ENCODE assay signal across 1 cellular context in the genomic region with DNA sequence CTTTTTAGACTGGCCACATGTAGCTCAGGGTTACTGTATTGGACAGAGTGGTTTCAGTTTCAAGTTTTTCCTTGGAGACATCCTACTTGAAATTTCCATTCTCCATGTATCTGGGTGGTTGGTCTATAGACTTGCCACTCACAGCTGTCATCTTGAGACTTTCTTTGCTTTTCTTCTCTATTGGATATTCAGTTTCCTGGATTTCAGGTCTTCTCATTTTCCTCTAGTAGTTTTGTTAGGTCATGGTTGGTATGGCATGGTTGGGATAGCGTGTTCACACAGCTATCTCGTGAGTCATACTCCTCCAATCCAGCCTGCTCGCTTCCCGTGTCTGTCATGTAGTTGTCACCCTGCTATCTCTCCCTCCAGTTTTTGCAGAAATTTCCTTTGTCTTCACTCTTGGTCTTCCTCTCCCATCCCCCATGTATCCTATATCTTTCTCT.
A peak's percentile ranks its signal among the peaks of the same experiment; 100 is the strongest.
TF ChIP-seq lines count a peak whose summit lies in the region.

No MANE protein-coding gene starts in this region.

TF ChIP-seq in K562, 482 proteins besides CTCF, POLR2A, EP300 and RAD21 (continued from another document and continues in another):
- TF ChIP-seq, protein P1, sequence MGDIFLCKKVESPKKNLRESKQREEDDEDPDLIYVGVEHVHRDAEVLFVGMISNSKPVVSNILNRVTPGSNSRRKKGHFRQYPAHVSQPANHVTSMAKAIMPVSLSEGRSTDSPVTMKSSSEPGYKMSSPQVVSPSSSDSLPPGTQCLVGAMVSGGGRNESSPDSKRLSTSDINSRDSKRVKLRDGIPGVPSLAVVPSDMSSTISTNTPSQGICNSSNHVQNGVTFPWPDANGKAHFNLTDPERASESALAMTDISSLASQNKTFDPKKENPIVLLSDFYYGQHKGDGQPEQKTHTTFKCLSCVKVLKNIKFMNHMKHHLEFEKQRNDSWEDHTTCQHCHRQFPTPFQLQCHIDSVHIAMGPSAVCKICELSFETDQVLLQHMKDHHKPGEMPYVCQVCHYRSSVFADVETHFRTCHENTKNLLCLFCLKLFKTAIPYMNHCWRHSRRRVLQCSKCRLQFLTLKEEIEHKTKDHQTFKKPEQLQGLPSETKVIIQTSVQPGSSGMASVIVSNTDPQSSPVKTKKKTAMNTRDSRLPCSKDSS (IDR thresholded peaks at IDR 0.05; ENCODE audit: low read depth, partially characterized antibody) = no peak
- TF ChIP-seq EZH2 (IDR thresholded peaks at IDR 0.05; ENCODE audit: borderline replicate concordance, low read depth, low read length) (no peak), MTA1 (IDR thresholded peaks at IDR 0.05; ENCODE audit: borderline replicate concordance) (peak; percentile 62; the same call in 1 of the 2 replicates), HDAC1 (IDR thresholded peaks at IDR 0.05) (peak in 1 of 2 experiments; percentile 92; a peak in 2 of 4 replicates), KLF13 (tag; IDR thresholded peaks at IDR 0.05; ENCODE audit: borderline replicate concordance, low read depth) (no peak), MCM5 (IDR thresholded peaks at IDR 0.05; ENCODE audit: low read depth) (no peak), STAT5A (IDR thresholded peaks at IDR 0.05; ENCODE audit: borderline replicate concordance, low read length) (no peak), ZBTB8A (IDR thresholded peaks at IDR 0.05; ENCODE audit: partially characterized antibody) (no peak), SRSF3 (IDR thresholded peaks at IDR 0.05; ENCODE audit: insufficient read depth, low read length) (no peak), SLC30A9 (CRISPR knock-in tag; IDR thresholded peaks at IDR 0.05) (no peak), TCF7L2 (IDR thresholded peaks at IDR 0.05; ENCODE audit: low read depth, low read length) (no peak), TCFL5 (CRISPR knock-in tag; conservative IDR thresholded peaks at IDR 0.05) (no peak), ZNF785 (CRISPR knock-in tag; IDR thresholded peaks at IDR 0.05) (no peak), RBM22 (IDR thresholded peaks at IDR 0.05; ENCODE audit: low read depth, low read length, poor library complexity, severe bottlenecking) (no peak), ZNF431 (CRISPR knock-in tag; IDR thresholded peaks at IDR 0.05) (no peak), HDAC2 (IDR thresholded peaks at IDR 0.05) (peak; percentile 79), RFX5 (IDR thresholded peaks at IDR 0.05; ENCODE audit: low read depth, low read length) (no peak), SP2 (IDR thresholded peaks at IDR 0.05; ENCODE audit: extremely low read depth, low read depth, low read length, poor library complexity, severe bottlenecking) (no peak), ZNF77 (CRISPR knock-in tag; IDR thresholded peaks at IDR 0.05) (no peak)
- TF ChIP-seq, protein P2, sequence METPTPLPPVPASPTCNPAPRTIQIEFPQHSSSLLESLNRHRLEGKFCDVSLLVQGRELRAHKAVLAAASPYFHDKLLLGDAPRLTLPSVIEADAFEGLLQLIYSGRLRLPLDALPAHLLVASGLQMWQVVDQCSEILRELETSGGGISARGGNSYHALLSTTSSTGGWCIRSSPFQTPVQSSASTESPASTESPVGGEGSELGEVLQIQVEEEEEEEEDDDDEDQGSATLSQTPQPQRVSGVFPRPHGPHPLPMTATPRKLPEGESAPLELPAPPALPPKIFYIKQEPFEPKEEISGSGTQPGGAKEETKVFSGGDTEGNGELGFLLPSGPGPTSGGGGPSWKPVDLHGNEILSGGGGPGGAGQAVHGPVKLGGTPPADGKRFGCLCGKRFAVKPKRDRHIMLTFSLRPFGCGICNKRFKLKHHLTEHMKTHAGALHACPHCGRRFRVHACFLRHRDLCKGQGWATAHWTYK (CRISPR knock-in tag; IDR thresholded peaks at IDR 0.05) = no peak
- TF ChIP-seq, protein P3, sequence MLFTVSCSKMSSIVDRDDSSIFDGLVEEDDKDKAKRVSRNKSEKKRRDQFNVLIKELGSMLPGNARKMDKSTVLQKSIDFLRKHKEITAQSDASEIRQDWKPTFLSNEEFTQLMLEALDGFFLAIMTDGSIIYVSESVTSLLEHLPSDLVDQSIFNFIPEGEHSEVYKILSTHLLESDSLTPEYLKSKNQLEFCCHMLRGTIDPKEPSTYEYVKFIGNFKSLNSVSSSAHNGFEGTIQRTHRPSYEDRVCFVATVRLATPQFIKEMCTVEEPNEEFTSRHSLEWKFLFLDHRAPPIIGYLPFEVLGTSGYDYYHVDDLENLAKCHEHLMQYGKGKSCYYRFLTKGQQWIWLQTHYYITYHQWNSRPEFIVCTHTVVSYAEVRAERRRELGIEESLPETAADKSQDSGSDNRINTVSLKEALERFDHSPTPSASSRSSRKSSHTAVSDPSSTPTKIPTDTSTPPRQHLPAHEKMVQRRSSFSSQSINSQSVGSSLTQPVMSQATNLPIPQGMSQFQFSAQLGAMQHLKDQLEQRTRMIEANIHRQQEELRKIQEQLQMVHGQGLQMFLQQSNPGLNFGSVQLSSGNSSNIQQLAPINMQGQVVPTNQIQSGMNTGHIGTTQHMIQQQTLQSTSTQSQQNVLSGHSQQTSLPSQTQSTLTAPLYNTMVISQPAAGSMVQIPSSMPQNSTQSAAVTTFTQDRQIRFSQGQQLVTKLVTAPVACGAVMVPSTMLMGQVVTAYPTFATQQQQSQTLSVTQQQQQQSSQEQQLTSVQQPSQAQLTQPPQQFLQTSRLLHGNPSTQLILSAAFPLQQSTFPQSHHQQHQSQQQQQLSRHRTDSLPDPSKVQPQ (CRISPR knock-in tag; IDR thresholded peaks at IDR 0.05; ENCODE audit: borderline replicate concordance) = no peak
- TF ChIP-seq, protein P4, sequence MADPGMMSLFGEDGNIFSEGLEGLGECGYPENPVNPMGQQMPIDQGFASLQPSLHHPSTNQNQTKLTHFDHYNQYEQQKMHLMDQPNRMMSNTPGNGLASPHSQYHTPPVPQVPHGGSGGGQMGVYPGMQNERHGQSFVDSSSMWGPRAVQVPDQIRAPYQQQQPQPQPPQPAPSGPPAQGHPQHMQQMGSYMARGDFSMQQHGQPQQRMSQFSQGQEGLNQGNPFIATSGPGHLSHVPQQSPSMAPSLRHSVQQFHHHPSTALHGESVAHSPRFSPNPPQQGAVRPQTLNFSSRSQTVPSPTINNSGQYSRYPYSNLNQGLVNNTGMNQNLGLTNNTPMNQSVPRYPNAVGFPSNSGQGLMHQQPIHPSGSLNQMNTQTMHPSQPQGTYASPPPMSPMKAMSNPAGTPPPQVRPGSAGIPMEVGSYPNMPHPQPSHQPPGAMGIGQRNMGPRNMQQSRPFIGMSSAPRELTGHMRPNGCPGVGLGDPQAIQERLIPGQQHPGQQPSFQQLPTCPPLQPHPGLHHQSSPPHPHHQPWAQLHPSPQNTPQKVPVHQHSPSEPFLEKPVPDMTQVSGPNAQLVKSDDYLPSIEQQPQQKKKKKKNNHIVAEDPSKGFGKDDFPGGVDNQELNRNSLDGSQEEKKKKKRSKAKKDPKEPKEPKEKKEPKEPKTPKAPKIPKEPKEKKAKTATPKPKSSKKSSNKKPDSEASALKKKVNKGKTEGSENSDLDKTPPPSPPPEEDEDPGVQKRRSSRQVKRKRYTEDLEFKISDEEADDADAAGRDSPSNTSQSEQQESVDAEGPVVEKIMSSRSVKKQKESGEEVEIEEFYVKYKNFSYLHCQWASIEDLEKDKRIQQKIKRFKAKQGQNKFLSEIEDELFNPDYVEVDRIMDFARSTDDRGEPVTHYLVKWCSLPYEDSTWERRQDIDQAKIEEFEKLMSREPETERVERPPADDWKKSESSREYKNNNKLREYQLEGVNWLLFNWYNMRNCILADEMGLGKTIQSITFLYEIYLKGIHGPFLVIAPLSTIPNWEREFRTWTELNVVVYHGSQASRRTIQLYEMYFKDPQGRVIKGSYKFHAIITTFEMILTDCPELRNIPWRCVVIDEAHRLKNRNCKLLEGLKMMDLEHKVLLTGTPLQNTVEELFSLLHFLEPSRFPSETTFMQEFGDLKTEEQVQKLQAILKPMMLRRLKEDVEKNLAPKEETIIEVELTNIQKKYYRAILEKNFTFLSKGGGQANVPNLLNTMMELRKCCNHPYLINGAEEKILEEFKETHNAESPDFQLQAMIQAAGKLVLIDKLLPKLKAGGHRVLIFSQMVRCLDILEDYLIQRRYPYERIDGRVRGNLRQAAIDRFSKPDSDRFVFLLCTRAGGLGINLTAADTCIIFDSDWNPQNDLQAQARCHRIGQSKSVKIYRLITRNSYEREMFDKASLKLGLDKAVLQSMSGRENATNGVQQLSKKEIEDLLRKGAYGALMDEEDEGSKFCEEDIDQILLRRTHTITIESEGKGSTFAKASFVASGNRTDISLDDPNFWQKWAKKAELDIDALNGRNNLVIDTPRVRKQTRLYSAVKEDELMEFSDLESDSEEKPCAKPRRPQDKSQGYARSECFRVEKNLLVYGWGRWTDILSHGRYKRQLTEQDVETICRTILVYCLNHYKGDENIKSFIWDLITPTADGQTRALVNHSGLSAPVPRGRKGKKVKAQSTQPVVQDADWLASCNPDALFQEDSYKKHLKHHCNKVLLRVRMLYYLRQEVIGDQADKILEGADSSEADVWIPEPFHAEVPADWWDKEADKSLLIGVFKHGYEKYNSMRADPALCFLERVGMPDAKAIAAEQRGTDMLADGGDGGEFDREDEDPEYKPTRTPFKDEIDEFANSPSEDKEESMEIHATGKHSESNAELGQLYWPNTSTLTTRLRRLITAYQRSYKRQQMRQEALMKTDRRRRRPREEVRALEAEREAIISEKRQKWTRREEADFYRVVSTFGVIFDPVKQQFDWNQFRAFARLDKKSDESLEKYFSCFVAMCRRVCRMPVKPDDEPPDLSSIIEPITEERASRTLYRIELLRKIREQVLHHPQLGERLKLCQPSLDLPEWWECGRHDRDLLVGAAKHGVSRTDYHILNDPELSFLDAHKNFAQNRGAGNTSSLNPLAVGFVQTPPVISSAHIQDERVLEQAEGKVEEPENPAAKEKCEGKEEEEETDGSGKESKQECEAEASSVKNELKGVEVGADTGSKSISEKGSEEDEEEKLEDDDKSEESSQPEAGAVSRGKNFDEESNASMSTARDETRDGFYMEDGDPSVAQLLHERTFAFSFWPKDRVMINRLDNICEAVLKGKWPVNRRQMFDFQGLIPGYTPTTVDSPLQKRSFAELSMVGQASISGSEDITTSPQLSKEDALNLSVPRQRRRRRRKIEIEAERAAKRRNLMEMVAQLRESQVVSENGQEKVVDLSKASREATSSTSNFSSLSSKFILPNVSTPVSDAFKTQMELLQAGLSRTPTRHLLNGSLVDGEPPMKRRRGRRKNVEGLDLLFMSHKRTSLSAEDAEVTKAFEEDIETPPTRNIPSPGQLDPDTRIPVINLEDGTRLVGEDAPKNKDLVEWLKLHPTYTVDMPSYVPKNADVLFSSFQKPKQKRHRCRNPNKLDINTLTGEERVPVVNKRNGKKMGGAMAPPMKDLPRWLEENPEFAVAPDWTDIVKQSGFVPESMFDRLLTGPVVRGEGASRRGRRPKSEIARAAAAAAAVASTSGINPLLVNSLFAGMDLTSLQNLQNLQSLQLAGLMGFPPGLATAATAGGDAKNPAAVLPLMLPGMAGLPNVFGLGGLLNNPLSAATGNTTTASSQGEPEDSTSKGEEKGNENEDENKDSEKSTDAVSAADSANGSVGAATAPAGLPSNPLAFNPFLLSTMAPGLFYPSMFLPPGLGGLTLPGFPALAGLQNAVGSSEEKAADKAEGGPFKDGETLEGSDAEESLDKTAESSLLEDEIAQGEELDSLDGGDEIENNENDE (IDR thresholded peaks at IDR 0.05; ENCODE audit: low read depth, low read length) = no peak
- TF ChIP-seq, protein P5, sequence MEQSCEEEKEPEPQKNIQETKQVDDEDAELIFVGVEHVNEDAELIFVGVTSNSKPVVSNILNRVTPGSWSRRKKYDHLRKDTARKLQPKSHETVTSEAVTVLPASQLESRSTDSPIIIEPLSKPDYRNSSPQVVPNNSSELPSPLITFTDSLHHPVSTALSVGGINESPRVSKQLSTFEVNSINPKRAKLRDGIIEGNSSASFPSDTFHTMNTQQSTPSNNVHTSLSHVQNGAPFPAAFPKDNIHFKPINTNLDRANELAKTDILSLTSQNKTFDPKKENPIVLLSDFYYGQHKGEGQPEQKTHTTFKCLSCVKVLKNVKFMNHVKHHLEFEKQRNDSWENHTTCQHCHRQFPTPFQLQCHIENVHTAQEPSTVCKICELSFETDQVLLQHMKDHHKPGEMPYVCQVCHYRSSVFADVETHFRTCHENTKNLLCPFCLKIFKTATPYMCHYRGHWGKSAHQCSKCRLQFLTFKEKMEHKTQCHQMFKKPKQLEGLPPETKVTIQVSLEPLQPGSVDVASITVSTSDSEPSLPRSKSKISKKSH (CRISPR knock-in tag; IDR thresholded peaks at IDR 0.05) = no peak
- TF ChIP-seq, protein P6, sequence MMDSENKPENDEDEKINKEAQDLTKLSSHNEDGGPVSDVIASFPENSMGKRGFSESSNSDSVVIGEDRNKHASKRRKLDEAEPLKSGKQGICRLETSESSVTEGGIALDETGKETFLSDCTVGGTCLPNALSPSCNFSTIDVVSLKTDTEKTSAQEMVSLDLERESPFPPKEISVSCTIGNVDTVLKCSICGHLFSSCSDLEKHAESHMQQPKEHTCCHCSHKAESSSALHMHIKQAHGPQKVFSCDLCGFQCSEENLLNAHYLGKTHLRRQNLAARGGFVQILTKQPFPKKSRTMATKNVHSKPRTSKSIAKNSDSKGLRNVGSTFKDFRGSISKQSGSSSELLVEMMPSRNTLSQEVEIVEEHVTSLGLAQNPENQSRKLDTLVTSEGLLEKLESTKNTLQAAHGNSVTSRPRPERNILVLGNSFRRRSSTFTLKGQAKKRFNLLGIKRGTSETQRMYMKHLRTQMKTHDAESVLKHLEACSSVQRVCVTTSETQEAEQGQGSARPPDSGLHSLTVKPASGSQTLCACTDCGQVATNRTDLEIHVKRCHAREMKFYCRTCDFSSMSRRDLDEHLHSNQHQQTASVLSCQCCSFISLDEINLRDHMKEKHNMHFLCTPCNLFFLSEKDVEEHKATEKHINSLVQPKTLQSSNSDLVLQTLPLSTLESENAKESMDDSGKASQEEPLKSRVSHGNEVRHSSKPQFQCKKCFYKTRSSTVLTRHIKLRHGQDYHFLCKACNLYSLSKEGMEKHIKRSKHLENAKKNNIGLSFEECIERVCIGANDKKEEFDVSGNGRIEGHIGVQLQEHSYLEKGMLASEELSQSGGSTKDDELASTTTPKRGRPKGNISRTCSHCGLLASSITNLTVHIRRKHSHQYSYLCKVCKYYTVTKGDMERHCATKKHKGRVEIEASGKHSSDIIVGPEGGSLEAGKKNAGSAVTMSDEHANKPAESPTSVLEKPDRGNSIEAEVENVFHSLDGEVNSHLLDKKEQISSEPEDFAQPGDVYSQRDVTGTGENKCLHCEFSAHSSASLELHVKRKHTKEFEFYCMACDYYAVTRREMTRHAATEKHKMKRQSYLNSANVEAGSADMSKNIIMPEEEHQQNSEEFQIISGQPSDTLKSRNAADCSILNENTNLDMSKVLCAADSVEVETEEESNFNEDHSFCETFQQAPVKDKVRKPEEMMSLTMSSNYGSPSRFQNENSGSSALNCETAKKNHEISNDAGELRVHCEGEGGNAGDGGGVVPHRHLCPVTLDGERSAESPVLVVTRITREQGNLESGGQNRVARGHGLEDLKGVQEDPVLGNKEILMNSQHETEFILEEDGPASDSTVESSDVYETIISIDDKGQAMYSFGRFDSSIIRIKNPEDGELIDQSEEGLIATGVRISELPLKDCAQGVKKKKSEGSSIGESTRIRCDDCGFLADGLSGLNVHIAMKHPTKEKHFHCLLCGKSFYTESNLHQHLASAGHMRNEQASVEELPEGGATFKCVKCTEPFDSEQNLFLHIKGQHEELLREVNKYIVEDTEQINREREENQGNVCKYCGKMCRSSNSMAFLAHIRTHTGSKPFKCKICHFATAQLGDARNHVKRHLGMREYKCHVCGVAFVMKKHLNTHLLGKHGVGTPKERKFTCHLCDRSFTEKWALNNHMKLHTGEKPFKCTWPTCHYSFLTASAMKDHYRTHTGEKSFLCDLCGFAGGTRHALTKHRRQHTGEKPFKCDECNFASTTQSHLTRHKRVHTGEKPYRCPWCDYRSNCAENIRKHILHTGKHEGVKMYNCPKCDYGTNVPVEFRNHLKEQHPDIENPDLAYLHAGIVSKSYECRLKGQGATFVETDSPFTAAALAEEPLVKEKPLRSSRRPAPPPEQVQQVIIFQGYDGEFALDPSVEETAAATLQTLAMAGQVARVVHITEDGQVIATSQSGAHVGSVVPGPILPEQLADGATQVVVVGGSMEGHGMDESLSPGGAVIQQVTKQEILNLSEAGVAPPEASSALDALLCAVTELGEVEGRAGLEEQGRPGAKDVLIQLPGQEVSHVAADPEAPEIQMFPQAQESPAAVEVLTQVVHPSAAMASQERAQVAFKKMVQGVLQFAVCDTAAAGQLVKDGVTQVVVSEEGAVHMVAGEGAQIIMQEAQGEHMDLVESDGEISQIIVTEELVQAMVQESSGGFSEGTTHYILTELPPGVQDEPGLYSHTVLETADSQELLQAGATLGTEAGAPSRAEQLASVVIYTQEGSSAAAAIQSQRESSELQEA (IDR thresholded peaks at IDR 0.05; ENCODE audit: low read depth) = peak; percentile 21; the same call in 1 of the 2 replicates
